In the genomic region with DNA sequence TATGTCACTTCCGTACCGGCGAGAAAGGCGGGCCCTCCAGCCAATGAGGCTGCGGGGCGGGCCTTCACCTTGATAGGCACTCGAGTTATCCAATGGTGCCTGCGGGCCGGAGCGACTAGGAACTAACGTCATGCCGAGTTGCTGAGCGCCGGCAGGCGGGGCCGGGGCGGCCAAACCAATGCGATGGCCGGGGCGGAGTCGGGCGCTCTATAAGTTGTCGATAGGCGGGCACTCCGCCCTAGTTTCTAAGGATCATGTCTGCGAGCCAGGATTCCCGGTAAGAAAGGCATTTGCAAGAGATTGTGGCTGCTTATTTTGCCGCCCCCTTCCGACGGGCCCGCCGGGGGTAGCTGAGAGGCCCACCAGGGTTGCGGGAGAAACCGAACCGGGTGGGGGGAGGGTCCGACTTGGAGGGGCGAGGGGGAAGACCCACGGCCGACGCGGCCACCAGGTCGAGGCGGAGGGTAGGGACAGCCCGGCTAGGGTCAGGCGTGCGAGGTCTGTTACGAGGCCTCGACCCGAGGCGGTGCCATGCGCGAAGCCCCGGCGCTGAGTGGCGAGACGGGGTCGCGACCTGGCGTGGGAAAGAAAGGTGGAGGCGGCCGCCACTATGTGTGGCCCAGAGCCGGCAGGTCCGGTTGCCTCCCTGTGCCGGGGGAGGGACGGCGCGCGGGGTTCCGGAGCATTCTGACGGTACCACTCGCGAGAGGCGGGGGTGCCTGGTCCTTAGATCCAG, we compare ENCODE assay signal across 1 cellular context.
TF ChIP-seq lines count a peak whose summit lies in the region.

No MANE protein-coding gene starts in this region.

TF ChIP-seq in K562, 482 proteins besides CTCF, POLR2A, EP300 and RAD21 (continued from another document):
- TF ChIP-seq E2F5 (CRISPR knock-in tag; IDR thresholded peaks at IDR 0.05) (no peak), NEUROD1 (IDR thresholded peaks at IDR 0.05; ENCODE audit: borderline replicate concordance, low read depth, low read length, partially characterized antibody) (peak; percentile 98), ZBTB1 (CRISPR knock-in tag; IDR thresholded peaks at IDR 0.05; ENCODE audit: borderline replicate concordance, low read depth) (no peak), NCOR1 (IDR thresholded peaks at IDR 0.05) (peak; percentile 47), DIDO1 (tag; IDR thresholded peaks at IDR 0.05; ENCODE audit: low read depth) (no peak), HDAC2 (IDR thresholded peaks at IDR 0.05) (no peak), PURB (CRISPR knock-in tag; IDR thresholded peaks at IDR 0.05; ENCODE audit: low read depth) (no peak), ZNF551 (CRISPR knock-in tag; IDR thresholded peaks at IDR 0.05) (no peak), TBL1XR1 (IDR thresholded peaks at IDR 0.05; ENCODE audit: low read length in 2 of 2) (peak in 1 of 2 experiments; percentile 23; a peak in 1 of 4 replicates), ETV5 (CRISPR knock-in tag; IDR thresholded peaks at IDR 0.05; ENCODE audit: low read depth) (no peak), ZNF354B (CRISPR knock-in tag; IDR thresholded peaks at IDR 0.05) (no peak), ZNF778 (CRISPR knock-in tag; IDR thresholded peaks at IDR 0.05) (no peak), ZHX1 (conservative IDR thresholded peaks at IDR 0.05; ENCODE audit: low read length) (no peak), PTRF (tag; IDR thresholded peaks at IDR 0.05) (no peak), MCM5 (IDR thresholded peaks at IDR 0.05; ENCODE audit: low read depth) (no peak), ZNF780A (CRISPR knock-in tag; IDR thresholded peaks at IDR 0.05) (no peak), ZBTB17 (CRISPR knock-in tag; IDR thresholded peaks at IDR 0.05) (no peak), POLR2G (IDR thresholded peaks at IDR 0.05; ENCODE audit: low read depth, low read length) (peak; percentile 96), ATF1 (CRISPR knock-in tag; IDR thresholded peaks at IDR 0.05) (peak; percentile 45; the same call in 1 of the 2 replicates), ATF1 (tag; IDR thresholded peaks at IDR 0.05) (peak; percentile 98), ZNF143 (CRISPR knock-in tag; IDR thresholded peaks at IDR 0.05) (no peak), PREB (CRISPR knock-in tag; IDR thresholded peaks at IDR 0.05) (no peak), MNT (conservative IDR thresholded peaks at IDR 0.05) (peak; percentile 61 to 80; a peak in 3 of 4 replicates), ZNF174 (CRISPR knock-in tag; IDR thresholded peaks at IDR 0.05) (no peak), MTF1 (CRISPR knock-in tag; IDR thresholded peaks at IDR 0.05; ENCODE audit: borderline replicate concordance) (no peak), MYNN (IDR thresholded peaks at IDR 0.05) (no peak), MYNN (CRISPR knock-in tag; IDR thresholded peaks at IDR 0.05) (no peak), HIVEP1 (CRISPR knock-in tag; IDR thresholded peaks at IDR 0.05) (no peak), NCOA4 (IDR thresholded peaks at IDR 0.05; ENCODE audit: partially characterized antibody) (no peak), BRCA1 (IDR thresholded peaks at IDR 0.05) (no peak), BRCA1 (CRISPR knock-in tag; IDR thresholded peaks at IDR 0.05) (no peak), CTBP1 (IDR thresholded peaks at IDR 0.05; ENCODE audit: borderline replicate concordance) (no peak), AFF4 (CRISPR knock-in tag; IDR thresholded peaks at IDR 0.05) (peak; percentile 80; the same call in 1 of the 2 replicates), CBFA2T3 (IDR thresholded peaks at IDR 0.05) (no peak), SREBF1 (IDR thresholded peaks at IDR 0.05; ENCODE audit: borderline replicate concordance, low read depth, low read length) (no peak), SMAD3 (CRISPR knock-in tag; conservative IDR thresholded peaks at IDR 0.05) (no peak), TAL1 (IDR thresholded peaks at IDR 0.05) (no peak), RBM39 (optimal IDR thresholded peaks at IDR 0.05; ENCODE audit: low read depth, low read length) (no peak), XRCC4 (IDR thresholded peaks at IDR 0.05; ENCODE audit: extremely low read depth, insufficient read depth, insufficient read length) (no peak), MECOM (CRISPR knock-in tag; IDR thresholded peaks at IDR 0.05) (no peak), SIN3A (IDR thresholded peaks at IDR 0.05; ENCODE audit: borderline replicate concordance in 2 of 2, control insufficient read depth in 1 of 2, low read depth in 2 of 2, low read length in 2 of 2) (peak; percentile 25 to 83; a peak in 1 of 4 replicates), ZBTB7A (IDR thresholded peaks at IDR 0.05; ENCODE audit: borderline replicate concordance, control insufficient read depth, low read depth, low read length) (peak; percentile 63; the same call in 1 of the 2 replicates), CBX1 (IDR thresholded peaks at IDR 0.05; ENCODE audit: low read depth) (peak; percentile 95)
- TF ChIP-seq, protein P1, sequence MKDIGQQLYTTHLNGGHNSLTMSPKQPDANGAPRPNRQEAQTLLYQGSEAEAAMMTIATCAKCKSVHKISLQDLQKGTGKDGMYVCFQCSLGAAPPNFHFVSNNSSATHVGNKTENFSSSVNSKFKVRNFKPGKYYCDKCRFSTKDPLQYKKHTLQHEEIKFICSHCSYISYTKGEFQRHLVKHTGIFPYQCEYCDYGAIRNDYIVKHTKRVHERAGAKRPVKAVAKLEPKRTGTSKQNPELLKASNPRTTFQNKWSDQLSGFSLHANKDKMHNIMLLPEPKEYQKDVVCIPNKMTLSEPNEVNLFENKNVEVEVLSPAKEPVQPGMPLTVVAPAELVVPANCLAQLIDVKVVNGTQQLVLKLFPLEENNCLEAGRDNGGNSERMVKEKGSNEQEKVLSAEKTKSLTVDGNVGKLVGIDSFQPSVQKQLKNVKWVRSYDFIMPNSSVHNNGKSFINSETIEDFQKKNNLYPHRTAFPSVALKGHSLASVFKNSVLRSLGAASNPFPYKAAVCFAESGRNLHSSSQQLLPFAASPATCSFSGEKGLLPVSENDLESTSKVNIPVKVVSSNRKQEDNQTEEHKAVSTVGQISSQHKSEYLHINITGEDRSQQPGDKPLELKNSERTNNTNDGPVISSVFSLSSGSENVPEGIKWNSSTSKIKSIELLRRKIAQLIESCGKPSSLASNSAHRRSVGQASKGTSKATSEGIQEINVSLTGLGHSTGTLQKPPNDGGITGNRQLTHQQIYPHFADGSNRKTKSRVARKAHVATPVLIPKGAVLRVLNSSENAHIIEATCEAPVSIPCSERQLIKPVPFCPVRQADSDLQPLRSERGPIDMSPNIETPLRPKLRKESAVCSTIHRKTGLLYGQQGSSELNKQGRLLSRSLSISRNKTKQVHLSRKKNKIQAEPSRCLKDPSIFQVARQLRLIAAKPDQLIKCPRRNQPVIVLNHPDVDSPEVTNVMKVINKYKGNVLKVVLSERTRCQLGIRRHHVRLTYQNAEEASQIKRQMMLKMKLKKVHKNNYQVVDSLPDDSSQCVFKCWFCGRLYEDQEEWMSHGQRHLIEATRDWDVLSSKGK (CRISPR knock-in tag; IDR thresholded peaks at IDR 0.05) = no peak
- TF ChIP-seq, protein P2, sequence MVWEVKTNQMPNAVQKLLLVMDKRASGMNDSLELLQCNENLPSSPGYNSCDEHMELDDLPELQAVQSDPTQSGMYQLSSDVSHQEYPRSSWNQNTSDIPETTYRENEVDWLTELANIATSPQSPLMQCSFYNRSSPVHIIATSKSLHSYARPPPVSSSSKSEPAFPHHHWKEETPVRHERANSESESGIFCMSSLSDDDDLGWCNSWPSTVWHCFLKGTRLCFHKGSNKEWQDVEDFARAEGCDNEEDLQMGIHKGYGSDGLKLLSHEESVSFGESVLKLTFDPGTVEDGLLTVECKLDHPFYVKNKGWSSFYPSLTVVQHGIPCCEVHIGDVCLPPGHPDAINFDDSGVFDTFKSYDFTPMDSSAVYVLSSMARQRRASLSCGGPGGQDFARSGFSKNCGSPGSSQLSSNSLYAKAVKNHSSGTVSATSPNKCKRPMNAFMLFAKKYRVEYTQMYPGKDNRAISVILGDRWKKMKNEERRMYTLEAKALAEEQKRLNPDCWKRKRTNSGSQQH (CRISPR knock-in tag; IDR thresholded peaks at IDR 0.05) = no peak
- TF ChIP-seq, protein P3, sequence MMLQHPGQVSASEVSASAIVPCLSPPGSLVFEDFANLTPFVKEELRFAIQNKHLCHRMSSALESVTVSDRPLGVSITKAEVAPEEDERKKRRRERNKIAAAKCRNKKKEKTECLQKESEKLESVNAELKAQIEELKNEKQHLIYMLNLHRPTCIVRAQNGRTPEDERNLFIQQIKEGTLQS (IDR thresholded peaks at IDR 0.05) = no peak
- TF ChIP-seq, protein P3 (CRISPR knock-in tag; conservative IDR thresholded peaks at IDR 0.05) = no peak
